In genomic region chr11:102184269-102184987, GRCh38 we compare ENCODE assay signal across 1 cellular context.
TF ChIP-seq lines count a peak whose summit lies in the region.

No MANE protein-coding gene starts in this region.

TF ChIP-seq in HCT116, 20 proteins besides CTCF, POLR2A, EP300 and RAD21 (continued from another document):
- TF ChIP-seq ZBTB33 (IDR thresholded peaks at IDR 0.05; ENCODE audit: extremely low read depth, insufficient replicate concordance, low read length): no peak
- no peak for TF ChIP-seq YY1 (IDR thresholded peaks at IDR 0.05; ENCODE audit: extremely low read depth, insufficient replicate concordance, low read depth, low read length)
- TF ChIP-seq EGR1 (IDR thresholded peaks at IDR 0.05; ENCODE audit: low read depth): no peak
- no peak for TF ChIP-seq MAX (IDR thresholded peaks at IDR 0.05)
- TF ChIP-seq TCF7L2 (IDR thresholded peaks at IDR 0.05; ENCODE audit: borderline replicate concordance, extremely low read depth, insufficient read depth, insufficient read length): no peak
- no peak for TF ChIP-seq FOSL1 (IDR thresholded peaks at IDR 0.05; ENCODE audit: low read depth)
- no peak for TF ChIP-seq SIN3A (IDR thresholded peaks at IDR 0.05; ENCODE audit: low read depth)
- TF ChIP-seq REST (IDR thresholded peaks at IDR 0.05; ENCODE audit: low read depth): no peak
- no peak for TF ChIP-seq ELF1 (IDR thresholded peaks at IDR 0.05; ENCODE audit: borderline replicate concordance, low read depth)
- TF ChIP-seq EZH2 (IDR thresholded peaks at IDR 0.05): no peak
- no peak for TF ChIP-seq SP1 (IDR thresholded peaks at IDR 0.05; ENCODE audit: low read depth)
- no peak for TF ChIP-seq EZH2phosphoT487 (IDR thresholded peaks at IDR 0.05; ENCODE audit: borderline replicate concordance)
TF ChIP-seq in HCT116: peak in this region for 0.
